ENCODE assay signal across 15 cellular contexts in genomic region chr2:136020831-136021230, GRCh38.
"Had no signal": no experiment of that assay in that cellular context is flagged by ENCODE, and none has a peak within 500 bp of the region (broad histone marks: within the 10 kb centered on the region; RNA-seq: fewer than 3 reads in every experiment).

No MANE protein-coding gene starts in this region.

- H3K36me3 ChIP-seq: ascending aorta, breast epithelium, gastrocnemius medialis, right atrium auricular region, thoracic aorta, upper lobe of right lung had no signal

- H3K9me3 Mint-ChIP-seq: activated T-helper 17 cell treated with anti-CD3 and anti-CD28 coated beads, Interleukin-2, amount 50 U/mL, for 72 hours; stimulated activated naive CD8-positive, alpha-beta T cell treated with anti-CD3 and anti-CD28 coated beads, Interleukin-15, Interleukin-2, amounts not matched to agents 100 ng/mL and 50 ng/mL, for 24 hours had no signal

- H3K9me3 ChIP-seq: ascending aorta, breast epithelium, gastrocnemius medialis, right atrium auricular region, thoracic aorta, upper lobe of right lung had no signal

- H3K4me1 ChIP-seq: ascending aorta, breast epithelium had no signal

- H3K4me1 Mint-ChIP-seq: activated T-helper 17 cell treated with anti-CD3 and anti-CD28 coated beads, Interleukin-2, amount 50 U/mL, for 72 hours had no signal

- FAIRE-seq: islet of Langerhans, small intestine had no signal

- H3K27ac ChIP-seq: ascending aorta, breast epithelium, right atrium auricular region, thoracic aorta, upper lobe of right lung had no signal

- ATAC-seq: activated T-helper 17 cell treated with anti-CD3 and anti-CD28 coated beads, Interleukin-2, amount 50 U/mL, for 72 hours; gastrocnemius medialis; upper lobe of right lung had no signal

- H3K27me3 ChIP-seq: ascending aorta, breast epithelium, gastrocnemius medialis, right atrium auricular region had no signal

- H3K27ac Mint-ChIP-seq: activated naive CD4-positive, alpha-beta T cell treated with anti-CD3 and anti-CD28 coated beads, Interleukin-2, amount 10 ng/mL, durations not matched to agents 7 days and 5 days; activated T-helper 17 cell treated with anti-CD3 and anti-CD28 coated beads, Interleukin-2, amount 50 U/mL, for 72 hours; stimulated activated naive CD8-positive, alpha-beta T cell treated with anti-CD3 and anti-CD28 coated beads, Interleukin-15, Interleukin-2, amounts not matched to agents 100 ng/mL and 50 ng/mL, for 24 hours had no signal

- H3K27me3 Mint-ChIP-seq: activated T-helper 17 cell treated with anti-CD3 and anti-CD28 coated beads, Interleukin-2, amount 50 U/mL, for 72 hours; stimulated activated naive CD8-positive, alpha-beta T cell treated with anti-CD3 and anti-CD28 coated beads, Interleukin-15, Interleukin-2, amounts not matched to agents 100 ng/mL and 50 ng/mL, for 24 hours had no signal

- DNase-seq: activated CD4-positive, alpha-beta T cell treated with anti-CD3 and anti-CD28 coated beads, Interleukin-2, amount 50 U/mL, for 48 hours; activated naive CD4-positive, alpha-beta T cell treated with anti-CD3 and anti-CD28 coated beads, Interleukin-2, amount 10 ng/mL, durations not matched to agents 7 days and 5 days; erythroblast; gastrocnemius medialis; midbrain; small intestine; T-helper 9 cell; upper lobe of right lung had no signal

- H3K4me3 Mint-ChIP-seq: activated naive CD4-positive, alpha-beta T cell treated with anti-CD3 and anti-CD28 coated beads, Interleukin-2, amount 10 ng/mL, durations not matched to agents 7 days and 5 days; activated T-helper 17 cell treated with anti-CD3 and anti-CD28 coated beads, Interleukin-2, amount 50 U/mL, for 72 hours; stimulated activated naive CD8-positive, alpha-beta T cell treated with anti-CD3 and anti-CD28 coated beads, Interleukin-15, Interleukin-2, amounts not matched to agents 100 ng/mL and 50 ng/mL, for 24 hours had no signal

- H3K4me3 ChIP-seq: ascending aorta, breast epithelium, gastrocnemius medialis, right atrium auricular region, thoracic aorta, upper lobe of right lung had no signal
